ENCODE assay signal across 14 cellular contexts in the genomic region with DNA sequence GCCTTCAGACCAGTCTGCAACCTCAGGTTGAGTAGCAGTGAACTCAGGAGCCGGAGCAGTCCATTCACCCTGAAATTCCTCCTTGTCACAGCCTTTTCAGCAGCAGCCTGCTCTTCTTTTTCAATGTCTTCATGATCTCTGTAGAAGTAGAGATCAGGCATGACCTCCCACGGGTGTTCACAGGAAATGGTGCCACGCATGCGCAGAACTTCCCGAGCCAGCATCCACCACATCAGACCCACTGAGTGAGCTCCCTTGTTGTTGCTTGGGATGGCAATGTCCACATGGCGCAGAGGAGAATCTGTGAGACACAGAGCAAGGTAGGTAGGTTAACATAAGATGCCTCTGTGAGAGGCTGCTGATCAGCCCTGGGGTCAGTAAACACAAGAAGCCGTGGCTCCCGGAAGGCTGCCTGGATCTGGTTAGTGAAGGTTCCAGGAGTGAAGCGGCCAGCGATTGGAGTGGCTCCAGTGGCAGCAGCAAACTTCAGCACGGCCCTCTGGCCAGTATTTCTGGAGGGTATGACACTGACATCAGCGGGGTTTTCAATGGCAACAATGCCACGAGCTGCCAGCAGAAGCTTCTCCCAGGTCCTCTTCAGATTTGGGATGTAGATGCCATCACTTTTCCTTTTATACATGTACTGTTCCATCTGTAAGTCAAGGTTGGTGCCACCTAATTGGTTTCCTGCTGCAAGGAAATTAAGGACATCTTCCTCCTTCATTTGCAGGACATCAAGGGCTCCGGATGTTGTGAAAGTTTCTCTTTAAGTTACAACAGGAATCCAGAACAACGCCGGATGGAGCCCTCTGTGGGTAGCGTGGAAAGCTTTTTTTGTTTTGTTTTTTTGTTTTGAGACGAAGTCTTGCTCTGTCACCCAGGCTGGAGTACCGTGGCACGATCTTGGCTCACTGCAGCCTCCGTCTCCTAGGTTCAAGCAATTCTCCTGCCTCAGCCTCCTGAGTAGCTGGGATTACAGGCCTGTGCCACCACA. TPM values are rescaled to one million over a fixed set of nuclear protein-coding genes. Genes with fewer than 3 reads are reported as not detected.
DNase-seq lines count a peak whose midpoint lies in the region; ATAC-seq, FAIRE-seq and TF ChIP-seq lines count a peak whose summit lies in the region.
"Not testable (repeated sequence)": the region's sequence is repeated elsewhere in the genome, so short reads cannot be mapped to it uniquely, and the experiment has no call there.
"Had no signal": no experiment of that assay in that cellular context is flagged by ENCODE, and none has a peak within 500 bp of the region (broad histone marks: within the 10 kb centered on the region; RNA-seq: fewer than 3 reads in every experiment).

No MANE protein-coding gene starts in this region.

- not testable (repeated sequence) for ATAC-seq in activated CD4-positive, alpha-beta T cell treated with anti-CD3 and anti-CD28 coated beads for 36 hours; K562; memory B cell (ENCODE audit: low read depth); stimulated activated naive CD8-positive, alpha-beta T cell treated with anti-CD3 and anti-CD28 coated beads, Interleukin-15, amount 100 ng/mL, for 72 hours
- ATAC-seq in activated T-cell treated with anti-CD3 and anti-CD28 coated beads, Interleukin-2, amount 50 U/mL, for 72 hours (replicated peaks in 1 of 2) = peak in 1 of 2 donors; percentile 38

- H3K27me3 ChIP-seq in K562 (ENCODE audit: control insufficient read depth in 2 of 2, insufficient read depth in 2 of 2, low read length in 2 of 2) = not testable (repeated sequence)

- H3K4me1 Mint-ChIP-seq in activated CD4-positive, alpha-beta T cell treated with anti-CD3 and anti-CD28 coated beads for 36 hours = not testable (repeated sequence)
- peaks cover 13% of the 10 kb centered on the region for H3K4me1 Mint-ChIP-seq in activated T-cell treated with anti-CD3 and anti-CD28 coated beads, Interleukin-2, amount 50 U/mL, for 72 hours (ENCODE audit: low read depth)
- peaks cover 17% of the 10 kb centered on the region for H3K4me1 Mint-ChIP-seq in memory B cell
- H3K4me1 Mint-ChIP-seq in stimulated activated naive CD8-positive, alpha-beta T cell treated with anti-CD3 and anti-CD28 coated beads, Interleukin-15, amount 100 ng/mL, for 72 hours = peaks cover 32% of the 10 kb centered on the region

- not testable (repeated sequence) for H3K27ac ChIP-seq in K562 (ENCODE audit: extremely low read depth, low read depth, low read length)

- peaks cover 14% of the 10 kb centered on the region for H3K36me3 Mint-ChIP-seq in activated CD4-positive, alpha-beta T cell treated with anti-CD3 and anti-CD28 coated beads for 36 hours (ENCODE audit: low read depth)
- not testable (repeated sequence) for H3K36me3 Mint-ChIP-seq in activated T-cell treated with anti-CD3 and anti-CD28 coated beads, Interleukin-2, amount 50 U/mL, for 72 hours (ENCODE audit: insufficient read depth in 2 of 2)
- peaks cover 12% of the 10 kb centered on the region for H3K36me3 Mint-ChIP-seq in memory B cell

- CTCF ChIA-PET in activated CD4-positive, alpha-beta T cell treated with anti-CD3 and anti-CD28 coated beads for 36 hours (lab: Charles Lee) = interaction anchor here (0.6 to 2.9 kb wide), 8 partner anchors 9 to 60 kb away, joined by 3 to 11 read pairs (median 4); partner anchors contain the start of genes PLOD3, VGF and ZNHIT1
- CTCF ChIA-PET in K562 (lab: Yijun Ruan, JAX; ENCODE audit: low intra/inter-chr PET ratio) = interaction anchor here (0.6 kb wide), 1 partner anchor 81 kb away, joined by 4 read pairs; no protein-coding TSS in a partner anchor

- not testable (repeated sequence) for H3K79me2 ChIP-seq in K562 (ENCODE audit: control insufficient read depth, insufficient read depth, low read length)

- H3K36me3 ChIP-seq in K562 (ENCODE audit: control insufficient read depth, insufficient read depth, low read length) = peaks cover 22% of the 10 kb centered on the region; the same call in 1 of the 3 replicates

- TF ChIP-seq RAD21 in K562 (CRISPR knock-in tag; conservative IDR thresholded peaks at IDR 0.05 in 1 of 2, IDR thresholded peaks at IDR 0.05 in 1 of 2) = not testable (repeated sequence)

- in situ Hi-C loops in K562 (cut with MboI) = not testable (repeated sequence)

- TF ChIP-seq EP300 in K562 (IDR thresholded peaks at IDR 0.05; ENCODE audit: low read length) = not testable (repeated sequence)

- H3K4me1 ChIP-seq in K562 (replicated peaks in 1 of 2; ENCODE audit: control insufficient read depth in 2 of 2, insufficient read depth in 2 of 2, low read length in 2 of 2) = peaks cover 9 to 40% of the 10 kb centered on the region in 2 experiments

- FAIRE-seq in K562 (lab: Jason Lieb, UNC) = peak; percentile 76

- peak overlapping the region; percentile 32 for H3K4me3 Mint-ChIP-seq in activated CD4-positive, alpha-beta T cell treated with anti-CD3 and anti-CD28 coated beads for 36 hours
- peak overlapping the region; percentile 44 to 52 for H3K4me3 Mint-ChIP-seq in activated T-cell treated with anti-CD3 and anti-CD28 coated beads, Interleukin-2, amount 50 U/mL, for 72 hours
- H3K4me3 Mint-ChIP-seq in memory B cell = peak overlapping the region; percentile 56
- peak overlapping the region in 1 of 2 donors; percentile 56 for H3K4me3 Mint-ChIP-seq in stimulated activated naive CD8-positive, alpha-beta T cell treated with anti-CD3 and anti-CD28 coated beads, Interleukin-15, amount 100 ng/mL, for 72 hours

- peaks cover 21% of the 10 kb centered on the region for H3K27me3 Mint-ChIP-seq in activated CD4-positive, alpha-beta T cell treated with anti-CD3 and anti-CD28 coated beads for 36 hours
- H3K27me3 Mint-ChIP-seq in activated T-cell treated with anti-CD3 and anti-CD28 coated beads, Interleukin-2, amount 50 U/mL, for 72 hours (ENCODE audit: low read depth) = peaks cover 39% of the 10 kb centered on the region
- H3K27me3 Mint-ChIP-seq in memory B cell = peaks cover 10% of the 10 kb centered on the region
- peaks cover 47% of the 10 kb centered on the region for H3K27me3 Mint-ChIP-seq in stimulated activated naive CD8-positive, alpha-beta T cell treated with anti-CD3 and anti-CD28 coated beads, Interleukin-15, amount 100 ng/mL, for 72 hours

- intact Hi-C loops in activated CD4-positive, alpha-beta T cell treated with anti-CD3 and anti-CD28 coated beads for 36 hours (cut with DNase I, micrococcal nuclease); K562 (cut with micrococcal nuclease): not testable (repeated sequence)

- WGBS in K562 (ENCODE audit: insufficient coverage, low coverage, missing lambda C conversion rate) = 29% methylated on average over 21 of the region's 21 CpGs

- POLR2A ChIA-PET in activated CD4-positive, alpha-beta T cell treated with anti-CD3 and anti-CD28 coated beads for 36 hours (lab: Charles Lee) = interaction anchor here (0.6 kb wide), 1 partner anchor 1768 kb away, joined by 4 read pairs; no protein-coding TSS in a partner anchor
- POLR2A ChIA-PET in K562 (lab: Yijun Ruan, JAX) = interaction anchor here (0.8 to 2.0 kb wide), 6 partner anchors 10 to 30 kb away, joined by 3 to 8 read pairs (median 4); partner anchors contain the start of gene PLOD3

- not testable (repeated sequence) for H3K9me1 ChIP-seq in K562 (ENCODE audit: control insufficient read depth, insufficient read depth, low read length)

- BruUV-seq in K562 (replicated peaks; lab: Mats Ljungman, UMichigan) = not testable (repeated sequence)

- H3K4me3 ChIP-seq in K562 = not testable (repeated sequence)

- not testable (repeated sequence) for TF ChIP-seq POLR2A in K562 (conservative IDR thresholded peaks at IDR 0.05)

- H3K9me3 ChIP-seq in K562 (replicated peaks; ENCODE audit: control insufficient read depth, insufficient read depth, low read depth, low read length) = not testable (repeated sequence)

- H4K20me1 ChIP-seq in K562 (replicated peaks; ENCODE audit: control insufficient read depth, insufficient read depth, low read length) = not testable (repeated sequence)

- H3K27ac Mint-ChIP-seq in activated CD4-positive, alpha-beta T cell treated with anti-CD3 and anti-CD28 coated beads for 36 hours = peak overlapping the region; percentile 59
- peak overlapping the region; percentile 22 for H3K27ac Mint-ChIP-seq in activated T-cell treated with anti-CD3 and anti-CD28 coated beads, Interleukin-2, amount 50 U/mL, for 72 hours
- not testable (repeated sequence) for H3K27ac Mint-ChIP-seq in memory B cell
- peak overlapping the region; percentile 34 to 54 for H3K27ac Mint-ChIP-seq in stimulated activated naive CD8-positive, alpha-beta T cell treated with anti-CD3 and anti-CD28 coated beads, Interleukin-15, amount 100 ng/mL, for 72 hours

- not testable (repeated sequence) for TF ChIP-seq CTCF in K562 (IDR thresholded peaks at IDR 0.05 in 2 of 3, conservative IDR thresholded peaks at IDR 0.05 in 1 of 3; ENCODE audit: insufficient read depth in 2 of 3, low read depth in 1 of 3, low read length in 3 of 3)

- not testable (repeated sequence) for H3K4me2 ChIP-seq in K562 (ENCODE audit: insufficient read depth, low read length)

- not testable (repeated sequence) for H3K9me3 Mint-ChIP-seq in activated CD4-positive, alpha-beta T cell treated with anti-CD3 and anti-CD28 coated beads for 36 hours (ENCODE audit: low read depth); activated T-cell treated with anti-CD3 and anti-CD28 coated beads, Interleukin-2, amount 50 U/mL, for 72 hours; memory B cell; stimulated activated naive CD8-positive, alpha-beta T cell treated with anti-CD3 and anti-CD28 coated beads, Interleukin-15, amount 100 ng/mL, for 72 hours

- DNase-seq in DMS53 (lab: John Stamatoyannopoulos, UW) (peak; percentile 28), M059J (ENCODE audit: low read depth) (peak; percentile 18), RPMI7951 (ENCODE audit: low read depth) (peak; percentile 58)
- DNase-seq in activated CD4-positive, alpha-beta T cell treated with anti-CD3 and anti-CD28 coated beads for 36 hours; activated T-cell treated with anti-CD3 and anti-CD28 coated beads, Interleukin-2, amount 50 U/mL, for 72 hours; K562 (ENCODE audit: extremely low read depth in 1 of 4, low spot score in 3 of 4); memory B cell (ENCODE audit: low spot score in 2 of 2); stimulated activated naive CD8-positive, alpha-beta T cell treated with anti-CD3 and anti-CD28 coated beads, Interleukin-15, amount 100 ng/mL, for 72 hours: not testable (repeated sequence)

- peak overlapping the region in 1 of 2 experiments; percentile 55; a peak in 2 of 4 replicates for H3K9ac ChIP-seq in K562 (ENCODE audit: insufficient read depth in 1 of 2, low read depth in 2 of 2, low read length in 2 of 2)

- peak overlapping the region; percentile 34 for H2AFZ ChIP-seq in K562 (ENCODE audit: low read depth, low read length)

RNA-seq across cellular contexts. Expression of gene MOGAT3, which starts 3.2 kb away (rescaled TPM):
- total RNA-seq in M059J (2014; rRNA removed; shearing (Covaris generic)) = not detected in 2 replicates
- not detected in 2 replicates for total RNA-seq in RPMI7951 (2014; rRNA removed; shearing (Covaris generic))
- total RNA-seq in activated CD4-positive, alpha-beta T cell treated with anti-CD3 and anti-CD28 coated beads for 36 hours = not detected
- not detected for total RNA-seq in activated T-cell treated with anti-CD3 and anti-CD28 coated beads, Interleukin-2, amount 50 U/mL, for 72 hours
- total RNA-seq in K562 (2011; cell fraction: chromatin; rRNA removed; ENCODE audit: low replicate concordance) = not detected in 2 replicates
- not detected in 2 replicates for total RNA-seq in K562 (2011; cell fraction: nucleolus; rRNA removed)
- not detected in 2 replicates for total RNA-seq in K562 (2011; cell fraction: nucleoplasm; rRNA removed)
- total RNA-seq in K562 (2014; rRNA removed) = not detected in 2 replicates
- total RNA-seq in K562 (2014; rRNA removed; fragmentation: Illumina TruSeq; extraction: Trizol) = not detected in 2 replicates
- total RNA-seq in K562 (2015; rRNA removed; fragmentation: Illumina TruSeq; extraction: Trizol) = not detected in 2 replicates
- total RNA-seq in K562 (2021) = not detected in 2 replicates
- polyA plus RNA-seq in K562 (2011; rRNA removed) = 0.07 and 0.13 TPM in 2 replicates
- not detected in 2 replicates for polyA plus RNA-seq in K562 (2011; cell fraction: cytosol; rRNA removed)
- 0.14 and 0.15 TPM in 2 replicates for polyA plus RNA-seq in K562 (2011; cell fraction: nucleus; rRNA removed)
- 0.03 TPM in 1 of 2 replicates, not detected in the other for polyA plus RNA-seq in K562 (2012)
- polyA plus RNA-seq in K562 (2014; fragmentation: Illumina TruSeq; extraction: Trizol) = not detected in 2 replicates
- polyA plus RNA-seq in K562 (2014; fragmentation: Nextera tagmentation; extraction: Ambion mirVana) = under 1 TPM; 0.07 to 0.17 TPM
- not detected in 2 replicates for polyA plus RNA-seq in K562 (2014; rRNA removed)
- not detected in 2 replicates for polyA minus RNA-seq in K562 (2011; rRNA and poly(A)+ RNA removed)
- polyA minus RNA-seq in K562 (2011; cell fraction: cytosol; rRNA and poly(A)+ RNA removed) = not detected in 2 replicates
- 0.56 TPM in 1 of 2 replicates, not detected in the other for polyA minus RNA-seq in K562 (2011; cell fraction: nucleus; rRNA and poly(A)+ RNA removed)
- total RNA-seq: aorta, G401, mesenteric fat pad, SJCRH30 had no signal
- polyA plus RNA-seq: ovary had no signal

RNA-seq across cellular contexts. Expression of gene PLOD3, which starts 13.3 kb away (rescaled TPM):
- total RNA-seq in M059J (2014; rRNA removed; shearing (Covaris generic)) = 69.0 and 129 TPM in 2 replicates
- total RNA-seq in RPMI7951 (2014; rRNA removed; shearing (Covaris generic)) = 141 and 167 TPM in 2 replicates
- total RNA-seq in activated CD4-positive, alpha-beta T cell treated with anti-CD3 and anti-CD28 coated beads for 36 hours = 10 to 100 TPM; 30.7 to 35.9 TPM
- total RNA-seq in activated T-cell treated with anti-CD3 and anti-CD28 coated beads, Interleukin-2, amount 50 U/mL, for 72 hours = 10 to 100 TPM; 28.8 to 34.4 TPM
- 117 and 294 TPM in 2 replicates for total RNA-seq in K562 (2011; cell fraction: chromatin; rRNA removed; ENCODE audit: low replicate concordance)
- 263 and 303 TPM in 2 replicates for total RNA-seq in K562 (2011; cell fraction: nucleolus; rRNA removed)
- total RNA-seq in K562 (2011; cell fraction: nucleoplasm; rRNA removed) = 163 and 175 TPM in 2 replicates
- total RNA-seq in K562 (2014; rRNA removed) (42.1 and 53.8 TPM in 2 replicates), K562 (2014; rRNA removed; fragmentation: Illumina TruSeq; extraction: Trizol) (23.5 and 24.1 TPM in 2 replicates), K562 (2015; rRNA removed; fragmentation: Illumina TruSeq; extraction: Trizol) (30.9 and 31.8 TPM in 2 replicates), K562 (2021) (101 and 103 TPM in 2 replicates)
- polyA plus RNA-seq in K562 (2011; rRNA removed) (19.3 and 33.5 TPM in 2 replicates), K562 (2014; fragmentation: Illumina TruSeq; extraction: Trizol) (73.6 and 76.4 TPM in 2 replicates), K562 (2014; fragmentation: Nextera tagmentation; extraction: Ambion mirVana) (1 to 10 TPM; 2.8 to 5.9 TPM), K562 (2014; rRNA removed) (50.3 and 58.9 TPM in 2 replicates)
- 28.0 and 60.3 TPM in 2 replicates for polyA plus RNA-seq in K562 (2011; cell fraction: cytosol; rRNA removed)
- 72.9 and 130 TPM in 2 replicates for polyA plus RNA-seq in K562 (2011; cell fraction: nucleus; rRNA removed)
- 79.5 and 85.6 TPM in 2 replicates for polyA plus RNA-seq in K562 (2012)
- polyA minus RNA-seq in K562 (2011; rRNA and poly(A)+ RNA removed) = 15.7 and 23.9 TPM in 2 replicates
- polyA minus RNA-seq in K562 (2011; cell fraction: cytosol; rRNA and poly(A)+ RNA removed) = 39.3 and 40.8 TPM in 2 replicates
- polyA minus RNA-seq in K562 (2011; cell fraction: nucleus; rRNA and poly(A)+ RNA removed) = 31.4 and 32.4 TPM in 2 replicates

RNA-seq across cellular contexts. Expression of gene ZNHIT1, which starts 13.9 kb away (rescaled TPM):
- total RNA-seq in M059J (2014; rRNA removed; shearing (Covaris generic)) = 110 and 134 TPM in 2 replicates
- 121 and 160 TPM in 2 replicates for total RNA-seq in RPMI7951 (2014; rRNA removed; shearing (Covaris generic))
- 10 to 100 TPM; 44.2 TPM for total RNA-seq in activated CD4-positive, alpha-beta T cell treated with anti-CD3 and anti-CD28 coated beads for 36 hours
- 10 to 100 TPM; 36.6 to 38.9 TPM for total RNA-seq in activated T-cell treated with anti-CD3 and anti-CD28 coated beads, Interleukin-2, amount 50 U/mL, for 72 hours
- 16.5 and 25.6 TPM in 2 replicates for total RNA-seq in K562 (2011; cell fraction: chromatin; rRNA removed; ENCODE audit: low replicate concordance)
- total RNA-seq in K562 (2011; cell fraction: nucleolus; rRNA removed) = 34.2 and 38.5 TPM in 2 replicates
- total RNA-seq in K562 (2011; cell fraction: nucleoplasm; rRNA removed) = 26.8 and 34.7 TPM in 2 replicates
- 162 and 189 TPM in 2 replicates for total RNA-seq in K562 (2014; rRNA removed)
- total RNA-seq in K562 (2014; rRNA removed; fragmentation: Illumina TruSeq; extraction: Trizol) = 34.7 and 37.7 TPM in 2 replicates
- 67.7 and 70.1 TPM in 2 replicates for total RNA-seq in K562 (2015; rRNA removed; fragmentation: Illumina TruSeq; extraction: Trizol)
- 98.3 and 110 TPM in 2 replicates for total RNA-seq in K562 (2021)
- 29.6 and 38.3 TPM in 2 replicates for polyA plus RNA-seq in K562 (2011; rRNA removed)
- 45.0 and 97.8 TPM in 2 replicates for polyA plus RNA-seq in K562 (2011; cell fraction: cytosol; rRNA removed)
- polyA plus RNA-seq in K562 (2011; cell fraction: nucleus; rRNA removed) = 19.6 and 28.1 TPM in 2 replicates
- polyA plus RNA-seq in K562 (2012) = 75.8 and 83.5 TPM in 2 replicates
- polyA plus RNA-seq in K562 (2014; fragmentation: Illumina TruSeq; extraction: Trizol) = 81.6 and 101 TPM in 2 replicates
- polyA plus RNA-seq in K562 (2014; fragmentation: Nextera tagmentation; extraction: Ambion mirVana) = 10 to 100 TPM in 1 of 2 experiments, 1 to 10 TPM in 1; 6.4 to 24.5 TPM
- polyA plus RNA-seq in K562 (2014; rRNA removed) = 132 and 140 TPM in 2 replicates
- 9.5 and 13.2 TPM in 2 replicates for polyA minus RNA-seq in K562 (2011; rRNA and poly(A)+ RNA removed)
- polyA minus RNA-seq in K562 (2011; cell fraction: cytosol; rRNA and poly(A)+ RNA removed) = 31.9 and 36.0 TPM in 2 replicates
- 5.9 and 9.7 TPM in 2 replicates for polyA minus RNA-seq in K562 (2011; cell fraction: nucleus; rRNA and poly(A)+ RNA removed)

RNA-seq across cellular contexts. Expression of gene NAT16, which starts 23.9 kb away (rescaled TPM):
- 0.12 TPM in 1 of 2 replicates, not detected in the other for total RNA-seq in M059J (2014; rRNA removed; shearing (Covaris generic))
- total RNA-seq in RPMI7951 (2014; rRNA removed; shearing (Covaris generic)) = not detected in 2 replicates
- not detected for total RNA-seq in activated CD4-positive, alpha-beta T cell treated with anti-CD3 and anti-CD28 coated beads for 36 hours
- not detected for total RNA-seq in activated T-cell treated with anti-CD3 and anti-CD28 coated beads, Interleukin-2, amount 50 U/mL, for 72 hours
- not detected in 2 replicates for total RNA-seq in K562 (2011; cell fraction: chromatin; rRNA removed; ENCODE audit: low replicate concordance)
- total RNA-seq in K562 (2011; cell fraction: nucleolus; rRNA removed) = not detected in 2 replicates
- not detected in 2 replicates for total RNA-seq in K562 (2011; cell fraction: nucleoplasm; rRNA removed)
- total RNA-seq in K562 (2014; rRNA removed) = not detected in 2 replicates
- total RNA-seq in K562 (2014; rRNA removed; fragmentation: Illumina TruSeq; extraction: Trizol) = not detected in 2 replicates
- not detected in 2 replicates for total RNA-seq in K562 (2015; rRNA removed; fragmentation: Illumina TruSeq; extraction: Trizol)
- not detected in 2 replicates for total RNA-seq in K562 (2021)
- polyA plus RNA-seq in K562 (2011; rRNA removed) = not detected in 2 replicates
- polyA plus RNA-seq in K562 (2011; cell fraction: cytosol; rRNA removed) = not detected in 2 replicates
- 0.07 TPM in 1 of 2 replicates, not detected in the other for polyA plus RNA-seq in K562 (2011; cell fraction: nucleus; rRNA removed)
- 0.07 and 0.08 TPM in 2 replicates for polyA plus RNA-seq in K562 (2012)
- not detected in 2 replicates for polyA plus RNA-seq in K562 (2014; fragmentation: Illumina TruSeq; extraction: Trizol)
- polyA plus RNA-seq in K562 (2014; fragmentation: Nextera tagmentation; extraction: Ambion mirVana) = under 1 TPM in 1 of 2 experiments, not detected in 1; 0.04 TPM
- polyA plus RNA-seq in K562 (2014; rRNA removed) = not detected in 2 replicates
- polyA minus RNA-seq in K562 (2011; rRNA and poly(A)+ RNA removed) = not detected in 2 replicates
- not detected in 2 replicates for polyA minus RNA-seq in K562 (2011; cell fraction: cytosol; rRNA and poly(A)+ RNA removed)
- not detected in 2 replicates for polyA minus RNA-seq in K562 (2011; cell fraction: nucleus; rRNA and poly(A)+ RNA removed)
- total RNA-seq: aorta, G401, left lobe of liver, mesenteric fat pad, ovary, SJCRH30 had no signal
- polyA plus RNA-seq: aorta, ovary had no signal

RNA-seq across cellular contexts. Expression of gene CLDN15, which starts 33.6 kb away (rescaled TPM):
- 1.7 and 3.2 TPM in 2 replicates for total RNA-seq in M059J (2014; rRNA removed; shearing (Covaris generic))
- total RNA-seq in RPMI7951 (2014; rRNA removed; shearing (Covaris generic)) = 0.36 and 0.49 TPM in 2 replicates
- total RNA-seq in activated CD4-positive, alpha-beta T cell treated with anti-CD3 and anti-CD28 coated beads for 36 hours = 10 to 100 TPM; 16.4 to 17.2 TPM
- 10 to 100 TPM; 27.8 to 28.7 TPM for total RNA-seq in activated T-cell treated with anti-CD3 and anti-CD28 coated beads, Interleukin-2, amount 50 U/mL, for 72 hours
- total RNA-seq in K562 (2011; cell fraction: chromatin; rRNA removed; ENCODE audit: low replicate concordance) = 29.9 and 84.2 TPM in 2 replicates
- 50.8 and 63.5 TPM in 2 replicates for total RNA-seq in K562 (2011; cell fraction: nucleolus; rRNA removed)
- total RNA-seq in K562 (2011; cell fraction: nucleoplasm; rRNA removed) = 43.2 and 53.5 TPM in 2 replicates
- 3.0 and 8.4 TPM in 2 replicates for total RNA-seq in K562 (2014; rRNA removed)
- total RNA-seq in K562 (2014; rRNA removed; fragmentation: Illumina TruSeq; extraction: Trizol) = 3.0 and 4.0 TPM in 2 replicates
- total RNA-seq in K562 (2015; rRNA removed; fragmentation: Illumina TruSeq; extraction: Trizol) = 6.7 and 7.4 TPM in 2 replicates
- total RNA-seq in K562 (2021) = 10.0 and 10.6 TPM in 2 replicates
- 11.6 and 16.2 TPM in 2 replicates for polyA plus RNA-seq in K562 (2011; rRNA removed)
- 15.1 and 22.0 TPM in 2 replicates for polyA plus RNA-seq in K562 (2011; cell fraction: cytosol; rRNA removed)
- polyA plus RNA-seq in K562 (2011; cell fraction: nucleus; rRNA removed) = 57.7 and 97.2 TPM in 2 replicates
- 9.7 and 19.0 TPM in 2 replicates for polyA plus RNA-seq in K562 (2012)
- polyA plus RNA-seq in K562 (2014; fragmentation: Illumina TruSeq; extraction: Trizol) = 10.2 and 11.1 TPM in 2 replicates
- under 1 TPM; 0.32 to 0.39 TPM for polyA plus RNA-seq in K562 (2014; fragmentation: Nextera tagmentation; extraction: Ambion mirVana)
- 14.5 and 17.9 TPM in 2 replicates for polyA plus RNA-seq in K562 (2014; rRNA removed)
- polyA minus RNA-seq in K562 (2011; rRNA and poly(A)+ RNA removed) = 3.5 and 6.2 TPM in 2 replicates
- polyA minus RNA-seq in K562 (2011; cell fraction: cytosol; rRNA and poly(A)+ RNA removed) = 1.4 and 4.0 TPM in 2 replicates
- 13.4 and 17.1 TPM in 2 replicates for polyA minus RNA-seq in K562 (2011; cell fraction: nucleus; rRNA and poly(A)+ RNA removed)
